11 cellular contexts compared by ENCODE assay signal in genomic region chr7:157869793-157870192, GRCh38.
"Had no signal": no experiment of that assay in that cellular context is flagged by ENCODE, and none has a peak within 500 bp of the region (broad histone marks: within the 10 kb centered on the region; RNA-seq: fewer than 3 reads in every experiment).

No MANE protein-coding gene starts in this region.

- H3K4me2 ChIP-seq: GM23338 had no signal

- H3K4me3 ChIP-seq: GM23248, GM23338, HAP-1 had no signal

- H3K27ac ChIP-seq: GM23248 had no signal

- FAIRE-seq: H1, H54 had no signal

- H3K4me1 ChIP-seq: HAP-1 had no signal

- H3K27ac Mint-ChIP-seq: GM23338, H9, HFFc6 had no signal

- DNase-seq: GM23248, GOT3, H7, H9, HCEC 1CT, HFFc6 had no signal

- ATAC-seq: GM23338, HCT116 had no signal

- H3K4me3 Mint-ChIP-seq: GM23338, H9, HFFc6 had no signal

- H3K4me1 Mint-ChIP-seq: GM23338 had no signal

- H3K36me3 ChIP-seq: HAP-1 had no signal

- H3K9me3 ChIP-seq: HAP-1 had no signal

- H2AFZ ChIP-seq: GM23248, GM23338 had no signal
